ENCODE assay signal across 10 cellular contexts in the genomic region with DNA sequence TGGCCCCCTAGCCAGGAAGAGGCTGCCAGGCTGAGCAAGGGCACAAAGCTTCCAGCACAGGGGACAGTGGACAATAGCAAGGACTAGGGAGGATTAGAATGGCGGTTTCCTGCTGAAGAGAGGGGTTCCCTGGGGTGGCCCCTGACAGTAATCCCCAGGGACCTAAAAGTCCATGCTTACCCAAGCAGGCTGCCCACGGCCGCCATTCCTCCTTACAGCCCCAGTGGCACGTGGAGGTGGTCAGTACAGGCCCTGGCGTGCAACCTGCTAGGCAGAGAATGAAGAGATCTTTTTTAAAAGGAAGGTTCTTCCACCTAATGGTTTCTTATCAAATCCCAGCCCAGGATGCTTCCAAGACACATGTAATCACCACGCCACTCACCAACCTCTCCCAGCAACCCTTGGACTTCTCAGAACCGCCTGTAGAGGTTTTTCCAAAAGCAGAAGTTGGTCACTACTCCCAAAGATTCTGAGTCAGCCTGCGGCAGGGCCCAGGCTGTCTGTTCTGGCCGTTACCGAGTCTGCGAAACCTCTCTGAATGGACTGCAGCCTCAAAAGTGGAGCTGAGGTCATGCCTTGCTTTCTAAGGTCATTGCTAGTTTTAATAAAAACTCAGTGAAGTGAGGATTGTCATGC. TPM values are rescaled to one million over a fixed set of nuclear protein-coding genes. Genes with fewer than 3 reads are reported as not detected.
DNase-seq lines count a peak whose midpoint lies in the region; ATAC-seq and TF ChIP-seq lines count a peak whose summit lies in the region.
"Had no signal": no experiment of that assay in that cellular context is flagged by ENCODE, and none has a peak within 500 bp of the region (broad histone marks: within the 10 kb centered on the region; RNA-seq: fewer than 3 reads in every experiment).

No MANE protein-coding gene starts in this region.

- H2BK15ac ChIP-seq in IMR-90 (ENCODE audit: low read depth, low read length): no peak overlapping the region

- no peak for TF ChIP-seq RAD21 in IMR-90 (IDR thresholded peaks at IDR 0.05; ENCODE audit: low read length)

- H3K23ac ChIP-seq in IMR-90 (ENCODE audit: low read depth, low read length): no peak overlapping the region

- no peak for ATAC-seq in IMR-90 (ENCODE audit: low read depth)
- ATAC-seq in GM19324 (IDR thresholded peaks at IDR 0.05; ENCODE audit: low FRiP score, unreplicated experiment): no peak

- H4K5ac ChIP-seq in IMR-90 (ENCODE audit: low read depth, low read length): no peak overlapping the region

- peak overlapping the region; percentile 67 to 98 (median 97) for H3K27ac Mint-ChIP-seq in brain

- TSS peak; percentile 76 for BruUV-seq in A673 (replicated peaks; lab: Mats Ljungman, UMichigan)
- no TSS peak for BruUV-seq in IMR-90 (replicated peaks; lab: Mats Ljungman, UMichigan)

- H3K4ac ChIP-seq in IMR-90 (ENCODE audit: low read depth, low read length): peak overlapping the region; percentile 79

- peak overlapping the region; percentile 87 for H3K4me3 ChIP-seq in A673 (ENCODE audit: low read depth, low read length, poor library complexity, severe bottlenecking)
- peak overlapping the region; percentile 86; the same call in 1 of the 2 replicates for H3K4me3 ChIP-seq in IMR-90 (ENCODE audit: insufficient read depth, low read depth, low read length)
- peak overlapping the region; percentile 89 to 93 for H3K4me3 ChIP-seq in mucosa of rectum (ENCODE audit: low read length in 2 of 2)

- no peak overlapping the region for H2BK20ac ChIP-seq in IMR-90 (ENCODE audit: low read depth, low read length)

- H3K9ac ChIP-seq in IMR-90 (ENCODE audit: low read depth, low read length) (peak overlapping the region; percentile 93), mucosa of rectum (ENCODE audit: low read depth in 1 of 2, low read length in 2 of 2) (peak overlapping the region; percentile 88 to 93)

- H3K27me3 ChIP-seq in A673 (replicated peaks; ENCODE audit: insufficient read depth, low read depth, low read length, poor library complexity): no peaks in the 10 kb centered on the region
- H3K27me3 ChIP-seq in IMR-90 (ENCODE audit: control insufficient read depth, insufficient read depth, low read length): no peaks in the 10 kb centered on the region
- no peaks in the 10 kb centered on the region for H3K27me3 ChIP-seq in mucosa of rectum (ENCODE audit: control insufficient read depth in 2 of 2, insufficient read depth in 2 of 2, low read length in 2 of 2)

- H3K9me3 Mint-ChIP-seq in brain: peaks cover 0 to 6% (median 0%) of the 10 kb centered on the region in 5 experiments

- no peak for TF ChIP-seq POLR2A in IMR-90 (IDR thresholded peaks at IDR 0.05; ENCODE audit: low read depth, low read length)

- TF ChIP-seq CTCF in A673 (conservative IDR thresholded peaks at IDR 0.05; ENCODE audit: low read depth, low read length) (no peak), IMR-90 (conservative IDR thresholded peaks at IDR 0.05; ENCODE audit: low read depth, low read length) (no peak), brain (conservative IDR thresholded peaks at IDR 0.05) (no peak)

- H3K9me3 ChIP-seq in A673 (ENCODE audit: low read depth, low read length, poor library complexity, severe bottlenecking) (no peaks in the 10 kb centered on the region), IMR-90 (ENCODE audit: control insufficient read depth, insufficient read depth, low read length) (no peaks in the 10 kb centered on the region), mucosa of rectum (ENCODE audit: control insufficient read depth in 2 of 2, low read length in 2 of 2) (no peaks in the 10 kb centered on the region)

- peak overlapping the region; percentile 85 for H3K4me2 ChIP-seq in IMR-90 (ENCODE audit: low read depth, low read length)

- H3K14ac ChIP-seq in IMR-90 (replicated peaks; ENCODE audit: low read depth, low read length): no peak overlapping the region

- H2BK5ac ChIP-seq in IMR-90 (ENCODE audit: low read depth, low read length, poor library complexity, severe bottlenecking): no peak overlapping the region

- peaks cover 14 to 47% of the 10 kb centered on the region in 2 experiments; a peak in 3 of 4 replicates for H3K79me1 ChIP-seq in IMR-90 (ENCODE audit: low read depth in 1 of 2, low read length in 2 of 2)

- no peaks in the 10 kb centered on the region for H4K20me1 ChIP-seq in IMR-90 (ENCODE audit: insufficient read depth, low read length)

- H4K91ac ChIP-seq in IMR-90 (ENCODE audit: insufficient read depth, low read depth, low read length): no peak overlapping the region

- CTCF ChIA-PET in A673 (lab: Charles Lee) (no interaction called here), IMR-90 (lab: Yijun Ruan, JAX) (no interaction called here)

- H3K36me3 ChIP-seq in A673 (ENCODE audit: insufficient read depth, low read length, poor library complexity, severe bottlenecking) (peaks cover 9% of the 10 kb centered on the region), IMR-90 (ENCODE audit: control insufficient read depth, insufficient read depth, low read length) (peaks cover 13% of the 10 kb centered on the region), mucosa of rectum (ENCODE audit: control insufficient read depth in 2 of 2, insufficient read depth in 2 of 2, low read length in 2 of 2) (peaks cover 12 to 14% of the 10 kb centered on the region in 2 donors)

- POLR2A ChIA-PET in A673 (lab: Charles Lee; ENCODE audit: low non-redundant PET): no interaction called here
- POLR2A ChIA-PET in IMR-90 (lab: Charles Lee; ENCODE audit: unreplicated experiment): interaction anchor here (0.6 kb wide), 1 partner anchor 210 kb away, joined by 8 read pairs; no protein-coding TSS in a partner anchor

- H4K8ac ChIP-seq in IMR-90 (ENCODE audit: low read depth in 2 of 2, low read length in 2 of 2): no peak overlapping the region; a peak in 1 of 4 replicates

- H2AFZ ChIP-seq in IMR-90 (replicated peaks; ENCODE audit: low read length, poor library complexity): no peak overlapping the region

- peaks cover 45% of the 10 kb centered on the region for H3K4me1 Mint-ChIP-seq in brain

- peak overlapping the region; percentile 63 for H2AK9ac ChIP-seq in IMR-90 (replicated peaks; ENCODE audit: low read depth, low read length, poor library complexity)

- in situ Hi-C loops in IMR-90 (cut with MboI; ENCODE audit: low sequenced_read_pairs): no loop called here

- no peak overlapping the region for H2BK120ac ChIP-seq in IMR-90 (ENCODE audit: low read depth, low read length)

- H3K18ac ChIP-seq in IMR-90 (ENCODE audit: low read depth, low read length): no peak overlapping the region

- no peak for DNase-seq in A673 (ENCODE audit: low spot score)
- no peak for DNase-seq in IMR-90
- DNase-seq in NCI-H2227 treated with DMSO at 0.1 percent for 48 hours (lab: John Stamatoyannopoulos, UW): no peak
- DNase-seq in NCI-H2081 treated with DMSO at 0.1 percent for 48 hours (lab: John Stamatoyannopoulos, UW): no peak
- no peak for DNase-seq in occipital lobe (lab: John Stamatoyannopoulos, UW)
- DNase-seq: retina, SHP77 treated with DMSO at 0.1 percent for 48 hours had no signal

- H3K9me1 ChIP-seq in IMR-90 (ENCODE audit: insufficient read depth, low read length): peaks cover 7% of the 10 kb centered on the region

- peaks cover 11% of the 10 kb centered on the region for H3K4me1 ChIP-seq in A673 (ENCODE audit: insufficient read depth, low read length, poor library complexity, severe bottlenecking)
- peaks cover 6% of the 10 kb centered on the region for H3K4me1 ChIP-seq in IMR-90 (ENCODE audit: control insufficient read depth, insufficient read depth, low read length)
- H3K4me1 ChIP-seq in mucosa of rectum (ENCODE audit: control insufficient read depth in 2 of 2, insufficient read depth in 2 of 2, low read length in 2 of 2): peaks cover 19 to 23% of the 10 kb centered on the region in 2 donors

- dilution Hi-C loops in IMR-90 (cut with HindIII; ENCODE audit: low sequenced_read_pairs, unreplicated experiment): no loop called here

- peak overlapping the region; percentile 84 for H3K27ac ChIP-seq in A673 (ENCODE audit: low read depth, low read length, poor library complexity, severe bottlenecking)
- H3K27ac ChIP-seq in IMR-90 (ENCODE audit: insufficient read depth, low read length): no peak overlapping the region
- H3K27ac ChIP-seq in mucosa of rectum (ENCODE audit: low read depth in 2 of 2, low read length in 2 of 2): peak overlapping the region in 1 of 2 donors; percentile 90

- no peak overlapping the region for H3K56ac ChIP-seq in IMR-90 (ENCODE audit: extremely low read depth, insufficient read depth, low read length)

- no CpG with 5 or more reads among the region's 11 CpGs for WGBS in IMR-90 (ENCODE audit: extremely low coverage in 2 of 2, insufficient read length in 1 of 2), 2 experiments

- H3K27me3 Mint-ChIP-seq in brain: peaks cover 15% of the 10 kb centered on the region

- peak overlapping the region; percentile 92 to 97 (median 94) for H3K4me3 Mint-ChIP-seq in brain

- H3K36me3 Mint-ChIP-seq in brain: peaks cover 5% of the 10 kb centered on the region

- no peak overlapping the region for H2AK5ac ChIP-seq in IMR-90 (ENCODE audit: low read depth, low read length)

- intact Hi-C loops in A673 (cut with micrococcal nuclease; ENCODE audit: unreplicated experiment): no loop called here
- intact Hi-C loops in IMR-90 (cut with micrococcal nuclease): no loop called here

RNA-seq across cellular contexts. Expression of a gene that starts 0.9 kb away (rescaled TPM):
- total RNA-seq in A673 (2021) (60.4 and 70.8 TPM in 2 replicates), IMR-90 (2012; rRNA removed) (48.9 TPM in 2 replicates), occipital lobe (24.8 TPM)
- polyA plus RNA-seq in IMR-90 (2012; rRNA removed) (95.4 and 121 TPM in 2 replicates), brain (ENCODE audit: insufficient read depth, low read depth, low replicate concordance) (153 TPM)
- 115 and 152 TPM in 2 replicates for polyA plus RNA-seq in IMR-90 (2012; cell fraction: cytosol; rRNA removed)
- 146 and 244 TPM in 2 replicates for polyA plus RNA-seq in IMR-90 (2012; cell fraction: nucleus; rRNA removed; ENCODE audit: low replicate concordance)

RNA-seq across cellular contexts. Expression of a gene that starts 5.0 kb away (rescaled TPM):
- total RNA-seq in A673 (2021) (27.5 and 27.6 TPM in 2 replicates), IMR-90 (2012; rRNA removed) (4.3 and 4.7 TPM in 2 replicates), occipital lobe (4.1 TPM)
- polyA plus RNA-seq in IMR-90 (2012; rRNA removed) (13.0 and 15.4 TPM in 2 replicates), brain (ENCODE audit: insufficient read depth, low read depth, low replicate concordance) (16.3 TPM)
- 20.6 and 27.3 TPM in 2 replicates for polyA plus RNA-seq in IMR-90 (2012; cell fraction: cytosol; rRNA removed)
- 46.8 and 78.0 TPM in 2 replicates for polyA plus RNA-seq in IMR-90 (2012; cell fraction: nucleus; rRNA removed; ENCODE audit: low replicate concordance)

RNA-seq across cellular contexts. Expression of a gene that starts 25.7 kb away (rescaled TPM):
- total RNA-seq in A673 (2021): 395 and 397 TPM in 2 replicates
- 306 and 330 TPM in 2 replicates for total RNA-seq in IMR-90 (2012; rRNA removed)
- polyA plus RNA-seq in IMR-90 (2012; rRNA removed): 1,099 and 1,100 TPM in 2 replicates
- 570 and 893 TPM in 2 replicates for polyA plus RNA-seq in IMR-90 (2012; cell fraction: cytosol; rRNA removed)
- 435 and 685 TPM in 2 replicates for polyA plus RNA-seq in IMR-90 (2012; cell fraction: nucleus; rRNA removed; ENCODE audit: low replicate concordance)
- polyA plus RNA-seq in brain (ENCODE audit: insufficient read depth, low read depth, low replicate concordance): 566 TPM
- total RNA-seq in occipital lobe: 96.2 TPM

RNA-seq across cellular contexts. Expression of a gene that starts 31.9 kb away (rescaled TPM):
- total RNA-seq in A673 (2021) (128 and 130 TPM in 2 replicates), IMR-90 (2012; rRNA removed) (465 and 524 TPM in 2 replicates), occipital lobe (91.6 TPM)
- polyA plus RNA-seq in IMR-90 (2012; rRNA removed) (548 and 630 TPM in 2 replicates), brain (ENCODE audit: insufficient read depth, low read depth, low replicate concordance) (402 TPM)
- 522 and 1,067 TPM in 2 replicates for polyA plus RNA-seq in IMR-90 (2012; cell fraction: cytosol; rRNA removed)
- polyA plus RNA-seq in IMR-90 (2012; cell fraction: nucleus; rRNA removed; ENCODE audit: low replicate concordance): 571 and 1,090 TPM in 2 replicates

RNA-seq across cellular contexts. Expression of a gene that starts 41.6 kb away (rescaled TPM):
- total RNA-seq in A673 (2021) (0.97 and 1.3 TPM in 2 replicates), IMR-90 (2012; rRNA removed) (1.1 and 1.4 TPM in 2 replicates), occipital lobe (1.1 TPM)
- polyA plus RNA-seq in IMR-90 (2012; rRNA removed) (1.7 and 2.6 TPM in 2 replicates), brain (ENCODE audit: insufficient read depth, low read depth, low replicate concordance) (22.7 TPM)
- 1.5 and 2.6 TPM in 2 replicates for polyA plus RNA-seq in IMR-90 (2012; cell fraction: cytosol; rRNA removed)
- 2.1 and 4.8 TPM in 2 replicates for polyA plus RNA-seq in IMR-90 (2012; cell fraction: nucleus; rRNA removed; ENCODE audit: low replicate concordance)
